27 cellular contexts compared by ENCODE assay signal in the genomic region with DNA sequence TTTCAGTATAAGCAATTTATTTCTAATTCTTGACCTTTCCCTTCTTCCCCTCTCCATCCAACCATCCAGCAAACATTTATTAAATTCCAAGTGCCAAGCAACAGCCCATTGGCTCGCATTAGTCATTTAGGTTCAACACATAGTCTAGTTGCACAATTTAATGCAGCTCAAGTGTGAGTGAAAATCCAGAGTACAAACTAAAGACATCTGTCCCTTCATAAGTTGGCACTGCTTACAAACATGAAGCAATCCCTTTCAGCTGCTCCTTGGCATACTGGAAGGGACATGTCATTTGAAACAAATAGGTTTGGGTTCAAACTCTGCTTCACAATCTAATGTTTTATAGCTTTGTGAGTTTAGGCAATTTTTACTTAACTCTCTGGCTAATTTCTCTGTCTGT. TPM values are rescaled to one million over a fixed set of nuclear protein-coding genes. Genes with fewer than 3 reads are reported as not detected.
"Had no signal": no experiment of that assay in that cellular context is flagged by ENCODE, and none has a peak within 500 bp of the region (broad histone marks: within the 10 kb centered on the region; RNA-seq: fewer than 3 reads in every experiment).

No MANE protein-coding gene starts in this region.

- H3K4me3 ChIP-seq: colonic mucosa, esophagus squamous epithelium, left lung, prostate gland, right lobe of liver, spleen, thoracic aorta, upper lobe of right lung had no signal

- ATAC-seq: activated CD8-positive, alpha-beta T cell treated with anti-CD3 and anti-CD28 coated beads for 36 hours; activated naive CD8-positive, alpha-beta T cell treated with anti-CD3 and anti-CD28 coated beads, Interleukin-2, amount 50 U/mL, for 24 hours; foreskin keratinocyte; left lung; naive thymus-derived CD4-positive, alpha-beta T cell; right lobe of liver; stimulated activated memory B cell treated with anti-CD40 and anti-IgM and Interleukin-4, amounts not matched to agents 10 μg/mL and 1 μg/mL and 100 μg/mL, for 72 hours; T-cell; upper lobe of right lung had no signal

- H3K27me3 ChIP-seq: colonic mucosa, esophagus squamous epithelium, left lung, right lobe of liver, upper lobe of right lung had no signal

- H3K4me1 ChIP-seq: colonic mucosa, left lung, prostate gland, right lobe of liver, spleen, upper lobe of right lung had no signal

- H3K4me3 Mint-ChIP-seq: activated CD8-positive, alpha-beta T cell treated with anti-CD3 and anti-CD28 coated beads for 36 hours; activated naive CD4-positive, alpha-beta T cell treated with anti-CD3 and anti-CD28 coated beads, Interleukin-2, amount 10 ng/mL, durations not matched to agents 7 days and 5 days; activated naive CD8-positive, alpha-beta T cell treated with anti-CD3 and anti-CD28 coated beads, Interleukin-2, amount 50 U/mL, for 24 hours; central memory CD8-positive, alpha-beta T cell; memory B cell; naive thymus-derived CD4-positive, alpha-beta T cell; stimulated activated memory B cell treated with anti-CD40 and anti-IgM and Interleukin-4, amounts not matched to agents 10 μg/mL and 1 μg/mL and 100 μg/mL, for 72 hours; T-cell had no signal

- H3K27ac ChIP-seq: brain microvascular endothelial cell, colonic mucosa, foreskin keratinocyte, left lung, prostate gland, right lobe of liver, spleen, thoracic aorta, upper lobe of right lung had no signal

- H3K36me3 ChIP-seq: brain microvascular endothelial cell, colonic mucosa, esophagus squamous epithelium, left lung, prostate gland, right lobe of liver, spleen, thoracic aorta, upper lobe of right lung had no signal

- DNase-seq: activated CD4-positive, alpha-beta T cell treated with anti-CD3 and anti-CD28 coated beads for 48 hours; activated CD4-positive, CD25-positive, alpha-beta regulatory T cell; activated CD8-positive, alpha-beta T cell treated with anti-CD3 and anti-CD28 coated beads for 36 hours; activated effector memory CD4-positive, alpha-beta T cell treated with Interleukin-2 at 50 U/mL for 16 hours; activated naive CD4-positive, alpha-beta T cell treated with anti-CD3 and anti-CD28 coated beads, Interleukin-2, amount 10 ng/mL, durations not matched to agents 7 days and 5 days; activated naive CD8-positive, alpha-beta T cell treated with anti-CD3 and anti-CD28 coated beads, Interleukin-2, amount 50 U/mL, for 24 hours; activated T-cell treated with anti-CD3 and anti-CD28 coated beads, Interleukin-2, amount 50 U/mL, for 48 hours; aorta; brain microvascular endothelial cell; colonic mucosa; esophagus squamous epithelium; foreskin keratinocyte; kidney; left lung; naive thymus-derived CD4-positive, alpha-beta T cell; right lobe of liver; spleen; stimulated activated CD4-positive, alpha-beta T cell treated with anti-CD3 and anti-CD28 coated beads, Interleukin-4, amount 100 ng/mL, for 4 hours; T-cell; upper lobe of right lung had no signal

- H3K4me1 Mint-ChIP-seq: activated naive CD4-positive, alpha-beta T cell treated with anti-CD3 and anti-CD28 coated beads, Interleukin-2, amount 10 ng/mL, durations not matched to agents 7 days and 5 days; activated naive CD8-positive, alpha-beta T cell treated with anti-CD3 and anti-CD28 coated beads, Interleukin-2, amount 50 U/mL, for 24 hours; central memory CD8-positive, alpha-beta T cell; memory B cell; naive thymus-derived CD4-positive, alpha-beta T cell; stimulated activated memory B cell treated with anti-CD40 and anti-IgM and Interleukin-4, amounts not matched to agents 10 μg/mL and 1 μg/mL and 100 μg/mL, for 72 hours; T-cell had no signal

- H3K9me3 ChIP-seq: colonic mucosa, esophagus squamous epithelium, left lung, prostate gland, right lobe of liver, thoracic aorta, upper lobe of right lung had no signal

- H3K27me3 Mint-ChIP-seq: activated CD8-positive, alpha-beta T cell treated with anti-CD3 and anti-CD28 coated beads for 36 hours had no signal

- H3K36me3 Mint-ChIP-seq: activated naive CD4-positive, alpha-beta T cell treated with anti-CD3 and anti-CD28 coated beads, Interleukin-2, amount 10 ng/mL, durations not matched to agents 7 days and 5 days; memory B cell; naive thymus-derived CD4-positive, alpha-beta T cell; stimulated activated memory B cell treated with anti-CD40 and anti-IgM and Interleukin-4, amounts not matched to agents 10 μg/mL and 1 μg/mL and 100 μg/mL, for 72 hours; T-cell had no signal

- H3K27ac Mint-ChIP-seq: activated CD8-positive, alpha-beta T cell treated with anti-CD3 and anti-CD28 coated beads for 36 hours; activated naive CD4-positive, alpha-beta T cell treated with anti-CD3 and anti-CD28 coated beads, Interleukin-2, amount 10 ng/mL, durations not matched to agents 7 days and 5 days; activated naive CD8-positive, alpha-beta T cell treated with anti-CD3 and anti-CD28 coated beads, Interleukin-2, amount 50 U/mL, for 24 hours; memory B cell; naive thymus-derived CD4-positive, alpha-beta T cell; stimulated activated memory B cell treated with anti-CD40 and anti-IgM and Interleukin-4, amounts not matched to agents 10 μg/mL and 1 μg/mL and 100 μg/mL, for 72 hours; T-cell had no signal

RNA-seq across cellular contexts. Expression of gene CASQ2, which starts 10.6 kb away (rescaled TPM):
- total RNA-seq: activated CD8-positive, alpha-beta T cell treated with anti-CD3 and anti-CD28 coated beads for 36 hours; foreskin keratinocyte; mononuclear cell; naive thymus-derived CD4-positive, alpha-beta T cell; osteocyte; T-cell had no signal
- polyA plus RNA-seq: foreskin keratinocyte; naive thymus-derived CD4-positive, alpha-beta T cell had no signal
